1 cellular context compared by ENCODE assay signal in the genomic region with DNA sequence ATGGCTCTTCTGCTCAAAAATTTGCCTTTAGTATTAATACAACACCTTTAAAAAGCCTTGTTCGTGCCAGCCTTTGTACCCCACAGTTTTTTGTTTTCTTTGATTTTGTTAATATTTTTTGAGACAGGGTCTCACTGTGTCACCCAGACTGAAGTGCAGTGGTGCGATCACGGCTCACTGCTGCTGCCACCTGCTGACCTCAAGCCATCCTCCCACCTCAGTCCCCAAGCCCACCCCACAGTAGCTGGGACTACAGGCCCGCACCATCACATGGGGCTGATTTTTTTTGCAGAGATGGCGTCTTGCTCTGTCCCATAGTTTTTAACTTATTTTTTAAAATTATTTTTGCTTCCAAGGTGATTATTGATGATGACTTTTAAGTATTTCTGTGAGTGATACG.
TF ChIP-seq lines count a peak whose summit lies in the region.

No MANE protein-coding gene starts in this region.

TF ChIP-seq in GM12878, 131 proteins besides CTCF, POLR2A, EP300 and RAD21 (continued from another document):
- TF ChIP-seq, protein P1, sequence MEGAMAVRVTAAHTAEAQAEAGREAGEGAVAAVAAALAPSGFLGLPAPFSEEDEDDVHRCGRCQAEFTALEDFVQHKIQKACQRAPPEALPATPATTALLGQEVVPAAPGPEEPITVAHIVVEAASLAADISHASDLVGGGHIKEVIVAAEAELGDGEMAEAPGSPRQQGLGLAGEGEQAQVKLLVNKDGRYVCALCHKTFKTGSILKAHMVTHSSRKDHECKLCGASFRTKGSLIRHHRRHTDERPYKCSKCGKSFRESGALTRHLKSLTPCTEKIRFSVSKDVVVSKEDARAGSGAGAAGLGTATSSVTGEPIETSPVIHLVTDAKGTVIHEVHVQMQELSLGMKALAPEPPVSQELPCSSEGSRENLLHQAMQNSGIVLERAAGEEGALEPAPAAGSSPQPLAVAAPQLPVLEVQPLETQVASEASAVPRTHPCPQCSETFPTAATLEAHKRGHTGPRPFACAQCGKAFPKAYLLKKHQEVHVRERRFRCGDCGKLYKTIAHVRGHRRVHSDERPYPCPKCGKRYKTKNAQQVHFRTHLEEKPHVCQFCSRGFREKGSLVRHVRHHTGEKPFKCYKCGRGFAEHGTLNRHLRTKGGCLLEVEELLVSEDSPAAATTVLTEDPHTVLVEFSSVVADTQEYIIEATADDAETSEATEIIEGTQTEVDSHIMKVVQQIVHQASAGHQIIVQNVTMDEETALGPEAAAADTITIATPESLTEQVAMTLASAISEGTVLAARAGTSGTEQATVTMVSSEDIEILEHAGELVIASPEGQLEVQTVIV (IDR thresholded peaks at IDR 0.05; ENCODE audit: borderline replicate concordance, partially characterized antibody), result no peak
- no peak for TF ChIP-seq JUND (IDR thresholded peaks at IDR 0.05; ENCODE audit: low read depth, low read length)
